1 cellular context compared by ENCODE assay signal in the genomic region with DNA sequence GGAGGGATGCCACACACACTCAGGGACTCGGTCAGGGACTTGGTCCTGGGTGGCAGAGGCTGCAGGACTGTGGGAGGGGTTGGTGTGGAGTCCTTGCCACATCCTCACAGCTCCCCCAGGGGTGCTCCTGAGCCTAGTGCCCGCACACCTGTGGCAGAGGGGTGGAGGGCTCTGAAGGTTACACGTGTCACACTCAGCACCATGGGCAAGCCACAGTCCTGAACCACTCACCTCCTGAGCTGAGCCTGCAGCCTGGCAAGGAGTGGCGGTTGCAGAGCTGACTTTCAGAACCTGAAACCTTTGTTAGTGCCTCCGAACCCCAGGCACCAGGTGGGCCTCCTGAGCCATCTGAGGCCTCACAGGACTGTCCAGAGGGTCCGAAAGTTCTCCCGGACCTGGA.
TF ChIP-seq lines count a peak whose summit lies in the region.

No MANE protein-coding gene starts in this region.

TF ChIP-seq in HCT116, 20 proteins besides CTCF, POLR2A, EP300 and RAD21 (continued from another document):
- TF ChIP-seq ZBTB33 (IDR thresholded peaks at IDR 0.05; ENCODE audit: extremely low read depth, insufficient replicate concordance, low read length) = no peak
- no peak for TF ChIP-seq TCF7L2 (IDR thresholded peaks at IDR 0.05; ENCODE audit: borderline replicate concordance, extremely low read depth, insufficient read depth, insufficient read length)
- TF ChIP-seq JUND (IDR thresholded peaks at IDR 0.05) = no peak
- no peak for TF ChIP-seq POLR2AphosphoS5 (IDR thresholded peaks at IDR 0.05; ENCODE audit: low read depth, low read length)
- TF ChIP-seq EZH2 (IDR thresholded peaks at IDR 0.05) = no peak
- no peak for TF ChIP-seq YY1 (IDR thresholded peaks at IDR 0.05; ENCODE audit: extremely low read depth, insufficient replicate concordance, low read depth, low read length)
- TF ChIP-seq SRF (IDR thresholded peaks at IDR 0.05; ENCODE audit: low read depth) = no peak
- no peak for TF ChIP-seq ZNF274 (IDR thresholded peaks at IDR 0.05; ENCODE audit: low read depth, low read length)
- TF ChIP-seq SIN3A (IDR thresholded peaks at IDR 0.05; ENCODE audit: low read depth) = no peak
- no peak for TF ChIP-seq SP1 (IDR thresholded peaks at IDR 0.05; ENCODE audit: low read depth)
- TF ChIP-seq, protein P1, sequence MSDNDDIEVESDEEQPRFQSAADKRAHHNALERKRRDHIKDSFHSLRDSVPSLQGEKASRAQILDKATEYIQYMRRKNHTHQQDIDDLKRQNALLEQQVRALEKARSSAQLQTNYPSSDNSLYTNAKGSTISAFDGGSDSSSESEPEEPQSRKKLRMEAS (IDR thresholded peaks at IDR 0.05) = no peak
TF ChIP-seq in HCT116: peak in this region for 0.
